8 cellular contexts compared by ENCODE assay signal in the genomic region with DNA sequence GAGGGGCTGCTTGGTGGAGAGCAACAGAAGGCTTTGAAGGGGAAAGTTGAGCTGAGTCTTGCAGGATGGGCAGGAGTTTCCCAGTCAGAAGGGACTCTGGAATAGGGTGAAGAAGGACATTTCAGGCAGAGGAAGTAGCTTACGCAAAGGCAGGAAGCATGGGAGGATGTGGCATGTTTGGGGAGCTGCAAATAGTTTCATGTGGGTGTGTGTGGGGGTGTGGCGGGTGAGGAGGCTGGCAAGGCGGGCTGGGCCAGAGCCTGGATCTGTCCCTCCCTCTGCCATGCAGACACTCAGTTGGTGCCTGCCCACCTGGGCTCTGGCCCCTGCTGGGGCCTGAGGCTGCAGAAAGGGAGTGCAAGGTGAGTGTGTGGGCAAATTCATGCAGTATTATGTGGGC. TPM values are rescaled to one million over a fixed set of nuclear protein-coding genes. Genes with fewer than 3 reads are reported as not detected.
DNase-seq lines count a peak whose midpoint lies in the region; ATAC-seq and TF ChIP-seq lines count a peak whose summit lies in the region.

No MANE protein-coding gene starts in this region.

- no peak overlapping the region for H3K4me3 ChIP-seq in neuronal stem cell (ENCODE audit: low read length in 2 of 2)
- H3K4me3 ChIP-seq in neural progenitor cell, result no peak overlapping the region

- no peak overlapping the region for H3K18ac ChIP-seq in neuronal stem cell (ENCODE audit: low read length)

- no peak for ATAC-seq in HG02870 (IDR thresholded peaks at IDR 0.05; ENCODE audit: unreplicated experiment)

- H3K27me3 ChIP-seq in neuronal stem cell (ENCODE audit: control insufficient read depth in 3 of 3, insufficient read depth in 3 of 3, low read depth in 1 of 3, low read length in 3 of 3) (no peaks in the 10 kb centered on the region), neural progenitor cell (no peaks in the 10 kb centered on the region)

- no peak overlapping the region for H4K8ac ChIP-seq in neuronal stem cell (ENCODE audit: low read depth, low read length)

- peak overlapping the region; percentile 74 for H3K27ac Mint-ChIP-seq in T-helper 1 cell treated with Interleukin-12 subunit alpha and Interleukin-12 subunit beta and Interleukin-4 antibody, amounts not matched to agents 30 μg/mL and 1 μg/mL, for 36 hours
- no peak overlapping the region for H3K27ac Mint-ChIP-seq in neural progenitor cell

- H3K4me2 ChIP-seq in neuronal stem cell (ENCODE audit: insufficient read depth, low read length, poor library complexity, severe bottlenecking) (no peak overlapping the region), neural progenitor cell (no peak overlapping the region)

- H3K4me1 ChIP-seq in neuronal stem cell (ENCODE audit: control insufficient read depth in 2 of 2, insufficient read depth in 1 of 2, low read depth in 1 of 2, low read length in 2 of 2), result peaks cover 3 to 5% of the 10 kb centered on the region in 2 donors
- no peaks in the 10 kb centered on the region for H3K4me1 ChIP-seq in neural progenitor cell

- peak overlapping the region; percentile 61 for H3K4me3 Mint-ChIP-seq in T-helper 1 cell treated with Interleukin-12 subunit alpha and Interleukin-12 subunit beta and Interleukin-4 antibody, amounts not matched to agents 30 μg/mL and 1 μg/mL, for 36 hours
- H3K4me3 Mint-ChIP-seq in neural progenitor cell, result no peak overlapping the region

- no peak overlapping the region for H2BK120ac ChIP-seq in neuronal stem cell (ENCODE audit: low read depth, low read length)

- no peak overlapping the region for H3K4ac ChIP-seq in neuronal stem cell (ENCODE audit: low read length)

- H3K27ac ChIP-seq in cingulate gyrus (ENCODE audit: low read depth, low read length) (peak overlapping the region; percentile 23), neuronal stem cell (replicated peaks; ENCODE audit: low read length) (no peak overlapping the region), neural progenitor cell (no peak overlapping the region)

- no peaks in the 10 kb centered on the region for H3K79me2 ChIP-seq in neural progenitor cell (ENCODE audit: low read depth)

- H2AK5ac ChIP-seq in neuronal stem cell (ENCODE audit: low read depth, low read length), result peak overlapping the region; percentile 17

- H3K79me1 ChIP-seq in neuronal stem cell (ENCODE audit: low read depth, low read length), result no peaks in the 10 kb centered on the region

- H3K4me1 Mint-ChIP-seq in T-helper 1 cell treated with Interleukin-12 subunit alpha and Interleukin-12 subunit beta and Interleukin-4 antibody, amounts not matched to agents 30 μg/mL and 1 μg/mL, for 36 hours (ENCODE audit: low read depth), result peaks cover 70% of the 10 kb centered on the region
- H3K4me1 Mint-ChIP-seq in neural progenitor cell, result peaks cover 15% of the 10 kb centered on the region

- H3K36me3 ChIP-seq in neuronal stem cell (replicated peaks in 1 of 2; ENCODE audit: control insufficient read depth in 2 of 2, insufficient read depth in 2 of 2, low read length in 2 of 2) (peaks cover 0 to 23% of the 10 kb centered on the region in 2 donors), neural progenitor cell (no peaks in the 10 kb centered on the region)

- no peaks in the 10 kb centered on the region for H4K20me1 ChIP-seq in neural progenitor cell (ENCODE audit: low read depth)

- no CpG with 5 or more reads among the region's 3 CpGs for WGBS in neuronal stem cell (ENCODE audit: extremely low coverage in 2 of 2, insufficient read length in 2 of 2, insufficient replicate concordance in 1 of 2), 2 donors

- H4K91ac ChIP-seq in neuronal stem cell (ENCODE audit: low read depth, low read length, poor library complexity), result no peak overlapping the region

- DNase-seq in HCEC 1CT (peak; percentile 30), neuronal stem cell (ENCODE audit: low spot score) (no peak), neural progenitor cell (ENCODE audit: low spot score) (no peak), NCI-H1694 treated with DMSO at 0.1 percent for 48 hours (lab: John Stamatoyannopoulos, UW) (no peak), NCI-H1436 (lab: John Stamatoyannopoulos, UW) (no peak)

- H3K27me3 Mint-ChIP-seq in T-helper 1 cell treated with Interleukin-12 subunit alpha and Interleukin-12 subunit beta and Interleukin-4 antibody, amounts not matched to agents 30 μg/mL and 1 μg/mL, for 36 hours (ENCODE audit: low read depth), result no peaks in the 10 kb centered on the region
- peaks cover 2% of the 10 kb centered on the region for H3K27me3 Mint-ChIP-seq in neural progenitor cell (ENCODE audit: insufficient read depth, low read depth)

- no peak overlapping the region for H2AFZ ChIP-seq in neuronal stem cell (ENCODE audit: low read length)
- H2AFZ ChIP-seq in neural progenitor cell (replicated peaks), result no peak overlapping the region

- H3K9me3 ChIP-seq in neuronal stem cell (replicated peaks in 1 of 2; ENCODE audit: control insufficient read depth in 2 of 2, insufficient read depth in 1 of 2, low read depth in 1 of 2, low read length in 2 of 2) (no peaks in the 10 kb centered on the region), neural progenitor cell (ENCODE audit: low read depth) (no peaks in the 10 kb centered on the region)

- peak overlapping the region; percentile 55 for H3K9ac ChIP-seq in neuronal stem cell (ENCODE audit: low read depth, low read length, poor library complexity)
- H3K9ac ChIP-seq in neural progenitor cell, result no peak overlapping the region

- H3K9me3 Mint-ChIP-seq in T-helper 1 cell treated with Interleukin-12 subunit alpha and Interleukin-12 subunit beta and Interleukin-4 antibody, amounts not matched to agents 30 μg/mL and 1 μg/mL, for 36 hours, result no peaks in the 10 kb centered on the region
- no peaks in the 10 kb centered on the region for H3K9me3 Mint-ChIP-seq in neural progenitor cell

- H2BK5ac ChIP-seq in neuronal stem cell (ENCODE audit: low read length), result no peak overlapping the region

- TF ChIP-seq CTCF in neural progenitor cell (IDR thresholded peaks at IDR 0.05), result no peak

- no peak overlapping the region for H2BK12ac ChIP-seq in neuronal stem cell (ENCODE audit: low read length)

- H3F3A ChIP-seq in neural progenitor cell (ENCODE audit: low read depth), result no peaks in the 10 kb centered on the region

- no peak overlapping the region for H3K14ac ChIP-seq in neuronal stem cell (ENCODE audit: low read length)

- no peak overlapping the region for H3K23ac ChIP-seq in neuronal stem cell (ENCODE audit: low read depth, low read length, poor library complexity)

- H3K36me3 Mint-ChIP-seq in T-helper 1 cell treated with Interleukin-12 subunit alpha and Interleukin-12 subunit beta and Interleukin-4 antibody, amounts not matched to agents 30 μg/mL and 1 μg/mL, for 36 hours (ENCODE audit: low read depth), result peaks cover 41% of the 10 kb centered on the region
- peaks cover 5% of the 10 kb centered on the region for H3K36me3 Mint-ChIP-seq in neural progenitor cell

- H2BK15ac ChIP-seq in neuronal stem cell (ENCODE audit: low read length), result no peak overlapping the region

RNA-seq across cellular contexts. Expression of gene TEX264, which starts 10.4 kb away (rescaled TPM):
- 4.3 TPM for polyA plus RNA-seq in neuronal stem cell (2013, experiment 1 of 2)
- polyA plus RNA-seq in neuronal stem cell (2013, experiment 2 of 2), result 4.1 TPM
- 0.54 and 2.8 TPM in 2 replicates for total RNA-seq in neural progenitor cell (ENCODE audit: low replicate concordance)

RNA-seq across cellular contexts. Expression of gene GRM2, which starts 25.4 kb away (rescaled TPM):
- polyA plus RNA-seq in neuronal stem cell (2013, experiment 1 of 2), result 4.7 TPM
- polyA plus RNA-seq in neuronal stem cell (2013, experiment 2 of 2), result 4.3 TPM
- total RNA-seq in neural progenitor cell (ENCODE audit: low replicate concordance), result 1.9 and 4.9 TPM in 2 replicates
